ENCODE assay signal across 8 cellular contexts in the genomic region with DNA sequence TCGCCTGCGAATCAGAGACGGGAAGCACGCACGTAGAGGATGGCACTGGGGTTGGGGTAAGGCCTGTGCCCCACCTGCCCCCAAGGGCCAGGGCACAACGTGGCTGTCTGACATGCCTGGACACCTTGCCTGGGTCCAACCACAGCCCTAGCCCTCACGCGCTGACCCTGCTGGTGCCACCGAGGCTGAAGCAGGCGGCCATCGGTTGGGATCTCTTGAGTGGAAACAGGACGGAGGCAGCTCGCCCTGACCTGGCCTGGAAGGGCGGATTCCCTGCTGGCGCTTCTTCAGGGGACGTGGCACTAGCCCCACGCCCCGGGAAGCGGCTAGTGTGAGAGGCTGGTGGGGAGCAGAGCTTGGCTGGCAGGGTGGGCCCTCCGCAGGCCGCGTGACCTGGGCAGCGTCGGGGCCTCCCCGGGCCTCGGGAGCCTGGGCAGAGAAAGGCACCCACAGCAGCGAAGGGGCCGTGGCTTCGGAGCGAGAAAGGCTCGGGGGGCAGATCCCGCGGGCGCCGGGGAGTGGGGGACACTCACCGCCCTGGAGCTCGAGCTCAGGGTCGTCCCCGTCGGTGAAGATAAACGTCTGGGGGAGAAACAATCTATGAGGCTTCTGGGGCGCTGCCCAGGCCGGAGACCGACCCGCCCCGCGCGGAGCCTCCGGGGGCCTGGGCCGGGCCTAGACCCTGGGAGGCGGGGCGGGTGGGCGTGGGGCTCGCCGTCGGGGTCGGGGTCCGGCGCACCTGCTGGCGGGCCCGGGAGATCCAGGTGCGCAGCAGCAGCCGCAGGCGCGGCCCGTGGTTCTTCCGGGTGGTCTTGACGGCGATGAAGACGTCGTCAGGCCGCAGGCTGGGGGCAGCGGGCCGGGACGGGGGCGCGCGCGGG. TPM values are rescaled to one million over a fixed set of nuclear protein-coding genes. Genes with fewer than 3 reads are reported as not detected.
DNase-seq lines count a peak whose midpoint lies in the region; ATAC-seq, FAIRE-seq and TF ChIP-seq lines count a peak whose summit lies in the region.

No MANE protein-coding gene starts in this region.

- CTCF ChIA-PET in RWPE1 (lab: Yijun Ruan, JAX): interaction anchor here (2.3 kb wide), 1 partner anchor 21 kb away, joined by 8 read pairs; no protein-coding TSS in a partner anchor

- H2AFZ ChIP-seq in osteoblast (ENCODE audit: low read length): peak overlapping the region; percentile 17

- H4K20me1 ChIP-seq in osteoblast (ENCODE audit: insufficient read depth, low read length): peaks cover 4% of the 10 kb centered on the region

- no peak for FAIRE-seq in RCC 7860 (lab: Jason Lieb, UNC)

- H3K4me2 ChIP-seq in osteoblast (ENCODE audit: insufficient read depth, low read length): peak overlapping the region; percentile 69

- ATAC-seq in GM19372 (IDR thresholded peaks at IDR 0.05; ENCODE audit: low read depth, unreplicated experiment): peak; percentile 22
- no peak for ATAC-seq in HG03520 (IDR thresholded peaks at IDR 0.05; ENCODE audit: unreplicated experiment)

- no peak for DNase-seq in RWPE1 (ENCODE audit: low spot score)
- peak; percentile 21 for DNase-seq in fibroblast of gingiva (ENCODE audit: low read depth)
- peak; percentile 96 for DNase-seq in osteoblast (ENCODE audit: insufficient read length, low spot score, missing footprints)
- no peak for DNase-seq in DMS79 (lab: John Stamatoyannopoulos, UW)
- no peak for DNase-seq in RCC 7860 (ENCODE audit: low spot score)
- DNase-seq in SKM-1 treated with dmso at 0.1 percent for 144 hours (lab: John Stamatoyannopoulos, UW; ENCODE audit: unreplicated experiment): no peak

- H3K4me3 ChIP-seq in osteoblast (ENCODE audit: insufficient read depth, low read length): peak overlapping the region; percentile 91

- H3K4me1 ChIP-seq in osteoblast (ENCODE audit: insufficient read depth, low read length): peaks cover 12% of the 10 kb centered on the region

- H3K9me3 ChIP-seq in osteoblast (ENCODE audit: low read depth, low read length): no peaks in the 10 kb centered on the region

- peaks cover 45% of the 10 kb centered on the region for H3K36me3 ChIP-seq in osteoblast (ENCODE audit: insufficient read depth, low read length)

- H3K27me3 ChIP-seq in osteoblast (ENCODE audit: insufficient read depth, low read length): no peaks in the 10 kb centered on the region

- POLR2A ChIA-PET in RWPE1 (lab: Yijun Ruan, JAX; ENCODE audit: low non-redundant PET): interaction anchor here (1.2 to 1.3 kb wide), 2 partner anchors 13 to 17 kb away, joined by 3 to 4 read pairs; partner anchors contain the start of gene DCXR

- no peak for TF ChIP-seq CTCF in RWPE1 (conservative IDR thresholded peaks at IDR 0.05; ENCODE audit: low read depth)
- no peak for TF ChIP-seq CTCF in osteoblast (IDR thresholded peaks at IDR 0.05; ENCODE audit: extremely low read depth, low read depth, low read length)

- peaks cover 46% of the 10 kb centered on the region for H3K79me2 ChIP-seq in osteoblast (ENCODE audit: insufficient read depth, low read length)

- H3K27ac ChIP-seq in RWPE1 (peak overlapping the region; percentile 79), osteoblast (ENCODE audit: low read depth, low read length) (peak overlapping the region; percentile 7)

RNA-seq across cellular contexts. Expression of gene RFNG, which starts 0.6 kb away (rescaled TPM):
- 46.3 and 52.7 TPM in 2 replicates for total RNA-seq in osteoblast

RNA-seq across cellular contexts. Expression of gene GPS1, which starts 0.7 kb away (rescaled TPM):
- 90.2 and 93.7 TPM in 2 replicates for total RNA-seq in osteoblast

RNA-seq across cellular contexts. Expression of gene DCXR, which starts 13.5 kb away (rescaled TPM):
- total RNA-seq in osteoblast: 23.9 and 31.8 TPM in 2 replicates

RNA-seq across cellular contexts. Expression of gene DUS1L, which starts 14.6 kb away (rescaled TPM):
- total RNA-seq in osteoblast: 43.8 and 43.9 TPM in 2 replicates

RNA-seq across cellular contexts. Expression of gene RAC3, which starts 19.5 kb away (rescaled TPM):
- total RNA-seq in osteoblast: 0.59 and 1.8 TPM in 2 replicates

Comparison
In these comparisons a context has a peak if more than half of its experiments do, and no peak if none do; other contexts are left out.
1. DNase-seq: peak in fibroblast of gingiva (single experiment) and osteoblast (single experiment); none in RWPE1 (single experiment), DMS79 (single experiment), RCC 7860 (single experiment) and SKM-1 treated with dmso at 0.1 percent for 144 hours (single experiment).